9 cellular contexts compared by ENCODE assay signal in genomic region chr12:121893901-121894540, GRCh38. TPM values are rescaled to one million over a fixed set of nuclear protein-coding genes. Genes with fewer than 3 reads are reported as not detected.
DNase-seq lines count a peak whose midpoint lies in the region; ATAC-seq and TF ChIP-seq lines count a peak whose summit lies in the region.
"Had no signal": no experiment of that assay in that cellular context is flagged by ENCODE, and none has a peak within 500 bp of the region (broad histone marks: within the 10 kb centered on the region; RNA-seq: fewer than 3 reads in every experiment).

No MANE protein-coding gene starts in this region.

- no peaks in the 10 kb centered on the region for H3K9me3 Mint-ChIP-seq in activated T-cell treated with anti-CD3 and anti-CD28 coated beads, Interleukin-2, amount 50 U/mL, for 4 hours

- H3K9me3 ChIP-seq in T-helper 17 cell (ENCODE audit: control insufficient read depth, low read length, poor library complexity, severe bottlenecking) (no peaks in the 10 kb centered on the region), thyroid gland (no peaks in the 10 kb centered on the region), left ventricle myocardium inferior (replicated peaks) (no peaks in the 10 kb centered on the region)

- no peaks in the 10 kb centered on the region for H3K27me3 Mint-ChIP-seq in activated T-cell treated with anti-CD3 and anti-CD28 coated beads, Interleukin-2, amount 50 U/mL, for 4 hours (ENCODE audit: low read depth)
- H3K27me3 Mint-ChIP-seq in T-helper 17 cell, result no peaks in the 10 kb centered on the region

- intact Hi-C loops in thyroid gland (cut with DNase I), result no loop called here
- intact Hi-C loops in left ventricle myocardium inferior (cut with micrococcal nuclease), result no loop called here

- no peak for DNase-seq in activated T-cell treated with anti-CD3 and anti-CD28 coated beads, Interleukin-2, amount 50 U/mL, for 4 hours
- DNase-seq in activated T-cell treated with anti-CD3 and anti-CD28 coated beads for 4 hours (no peak), T-helper 17 cell (no peak), fibroblast of the aortic adventitia (ENCODE audit: low read depth) (peak; percentile 77), thyroid gland (peak; percentile 57 to 71), HUDEP-2 (lab: John Stamatoyannopoulos, UW; ENCODE audit: unreplicated experiment in 76 of 76) (no peak), left ventricle myocardium inferior (no peak)

- no peak overlapping the region for H3K4me3 Mint-ChIP-seq in activated T-cell treated with anti-CD3 and anti-CD28 coated beads, Interleukin-2, amount 50 U/mL, for 4 hours
- H3K4me3 Mint-ChIP-seq in T-helper 17 cell, result peak overlapping the region; percentile 55

- H3K27ac Mint-ChIP-seq in T-helper 17 cell, result peak overlapping the region; percentile 86

- peak; percentile 71 to 73 for ATAC-seq in activated T-cell treated with anti-CD3 and anti-CD28 coated beads, Interleukin-2, amount 50 U/mL, for 4 hours
- ATAC-seq in T-helper 17 cell (peak; percentile 17), GM18909 (IDR thresholded peaks at IDR 0.05; ENCODE audit: poor library complexity, unreplicated experiment) (no peak)

- WGBS in thyroid gland, 2 donors, result 60 to 68% methylated on average over 6 of the region's 6 CpGs

- peaks cover 23% of the 10 kb centered on the region for H3K36me3 Mint-ChIP-seq in activated T-cell treated with anti-CD3 and anti-CD28 coated beads, Interleukin-2, amount 50 U/mL, for 4 hours (ENCODE audit: insufficient read depth)
- H3K36me3 Mint-ChIP-seq in T-helper 17 cell (ENCODE audit: low read depth), result peaks cover 4% of the 10 kb centered on the region

- H3K36me3 ChIP-seq in thyroid gland, result peaks cover 0 to 23% of the 10 kb centered on the region in 2 donors
- H3K36me3 ChIP-seq in left ventricle myocardium inferior, result peaks cover 50% of the 10 kb centered on the region

- H3K4me3 ChIP-seq in fibroblast of the aortic adventitia (ENCODE audit: low read depth, low read length) (peak overlapping the region; percentile 13), thyroid gland (replicated peaks in 1 of 3) (no peak overlapping the region), left ventricle myocardium inferior (no peak overlapping the region)

- TF ChIP-seq CTCF in fibroblast of the aortic adventitia (IDR thresholded peaks at IDR 0.05; ENCODE audit: insufficient read depth, low read length) (no peak), thyroid gland (IDR thresholded peaks at IDR 0.05) (no peak), left ventricle myocardium inferior (IDR thresholded peaks at IDR 0.05; ENCODE audit: borderline replicate concordance) (no peak)

- H3K27ac ChIP-seq in thyroid gland (peak overlapping the region in 2 of 3 donors; percentile 12 to 64), left ventricle myocardium inferior (replicated peaks) (no peak overlapping the region)

- H3K4me1 ChIP-seq in thyroid gland (peaks cover 24 to 35% of the 10 kb centered on the region in 2 donors), left ventricle myocardium inferior (peaks cover 38% of the 10 kb centered on the region)

- TF ChIP-seq POLR2A in thyroid gland (IDR thresholded peaks at IDR 0.05), result no peak

- H3K27me3 ChIP-seq in thyroid gland (no peaks in the 10 kb centered on the region), left ventricle myocardium inferior (ENCODE audit: low read depth) (no peaks in the 10 kb centered on the region)

- peaks cover 40% of the 10 kb centered on the region for H3K4me1 Mint-ChIP-seq in activated T-cell treated with anti-CD3 and anti-CD28 coated beads, Interleukin-2, amount 50 U/mL, for 4 hours (ENCODE audit: low read depth)
- peaks cover 27% of the 10 kb centered on the region for H3K4me1 Mint-ChIP-seq in T-helper 17 cell

RNA-seq across cellular contexts. Expression of gene PSMD9, which starts 5.4 kb away (rescaled TPM):
- total RNA-seq in activated T-cell treated with anti-CD3 and anti-CD28 coated beads, Interleukin-2, amount 50 U/mL, for 4 hours, result 100 to 1,000 TPM in 2 of 3 donors, 10 to 100 TPM in 1; 97.7 to 106 (median 103) TPM
- 10 to 100 TPM; 40.5 to 51.3 TPM for total RNA-seq in T-helper 17 cell
- total RNA-seq in fibroblast of the aortic adventitia (ENCODE audit: low replicate concordance), result 27.6 and 57.9 TPM in 2 replicates
- 100 to 1,000 TPM in 2 of 4 donors, 10 to 100 TPM in 2; 67.9 to 149 (median 97.4) TPM for total RNA-seq in thyroid gland
- total RNA-seq in left ventricle myocardium inferior, result 28.1 TPM

RNA-seq across cellular contexts. Expression of gene CFAP251, which starts 24.4 kb away (rescaled TPM):
- under 1 TPM; 0.46 to 0.82 (median 0.78) TPM for total RNA-seq in activated T-cell treated with anti-CD3 and anti-CD28 coated beads, Interleukin-2, amount 50 U/mL, for 4 hours
- total RNA-seq in T-helper 17 cell, result 1 to 10 TPM in 1 of 2 donors, under 1 TPM in 1; 0.97 to 1.1 TPM
- 2.3 and 8.8 TPM in 2 replicates for total RNA-seq in fibroblast of the aortic adventitia (ENCODE audit: low replicate concordance)
- total RNA-seq in thyroid gland, result 10 to 100 TPM; 17.7 to 27.0 (median 23.7) TPM
- total RNA-seq in left ventricle myocardium inferior, result 0.91 TPM

RNA-seq across cellular contexts. Expression of gene HPD, which starts 35.4 kb away (rescaled TPM):
- under 1 TPM; 0.20 to 0.27 (median 0.26) TPM for total RNA-seq in activated T-cell treated with anti-CD3 and anti-CD28 coated beads, Interleukin-2, amount 50 U/mL, for 4 hours
- not detected for total RNA-seq in T-helper 17 cell
- total RNA-seq in fibroblast of the aortic adventitia (ENCODE audit: low replicate concordance), result 1.1 and 1.8 TPM in 2 replicates
- 1 to 10 TPM in 1 of 4 donors, under 1 TPM in 2, not detected in 1; 0.39 to 1.2 (median 0.78) TPM for total RNA-seq in thyroid gland
- 1.3 TPM for total RNA-seq in left ventricle myocardium inferior
- total RNA-seq: activated CD8-positive, alpha-beta memory T cell treated with anti-CD3 and anti-CD28 coated beads for 36 hours had no signal

Comparison
In these comparisons a context has a peak if more than half of its experiments do, and no peak if none do; other contexts are left out.
1. DNase-seq: peak in fibroblast of the aortic adventitia (single experiment) and thyroid gland (2 of 2); none in activated T-cell treated with anti-CD3 and anti-CD28 coated beads, Interleukin-2, amount 50 U/mL, for 4 hours (single experiment), activated T-cell treated with anti-CD3 and anti-CD28 coated beads for 4 hours (single experiment), T-helper 17 cell (0 of 3), HUDEP-2 (0 of 76) and left ventricle myocardium inferior (single experiment).